Comparison of ENCODE assay signal across 1 cellular context in the genomic region with DNA sequence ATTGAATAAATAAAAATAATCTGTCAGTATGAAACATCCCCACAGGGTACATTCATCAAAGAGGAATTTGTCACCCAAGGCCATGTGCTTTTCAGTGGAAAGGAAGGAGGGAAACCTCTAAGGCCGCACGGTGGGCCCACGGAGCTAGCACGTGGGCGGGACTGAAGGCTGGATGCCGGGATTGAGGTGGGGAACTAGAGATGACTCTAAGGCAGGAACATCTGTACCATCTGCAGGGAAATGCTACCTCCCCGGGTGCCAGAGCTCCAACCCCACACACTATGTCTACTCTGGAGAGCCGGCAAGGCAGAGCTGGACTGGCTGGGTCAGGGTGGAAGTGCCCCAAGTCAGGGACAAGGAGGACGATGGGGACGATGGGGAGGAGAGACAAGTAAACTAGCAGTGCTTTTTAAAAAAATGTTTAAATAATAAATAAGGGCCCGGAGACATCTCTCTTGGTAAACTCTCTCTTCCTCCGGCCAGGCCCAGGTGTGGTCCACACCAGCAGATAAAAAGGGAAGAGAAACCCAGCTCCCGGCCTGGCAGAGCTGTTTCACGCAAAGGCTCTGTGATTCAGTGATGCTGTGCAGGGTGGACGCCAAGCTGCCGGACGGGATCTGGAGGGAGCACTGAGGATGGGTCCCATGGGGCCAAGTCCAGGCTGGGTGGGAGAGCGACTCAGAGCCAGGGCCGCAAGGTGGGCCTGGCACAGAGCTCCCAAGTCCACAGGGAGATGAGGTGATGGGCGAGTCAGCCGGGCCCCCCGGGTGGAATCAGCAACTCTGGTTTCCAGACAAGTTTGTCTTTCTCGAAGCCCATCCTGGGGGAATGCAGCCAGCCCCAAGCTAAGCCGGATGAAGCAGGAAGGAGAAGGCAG.
A peak's percentile ranks its signal among the peaks of the same experiment; 100 is the strongest.
TF ChIP-seq lines count a peak whose summit lies in the region.

No MANE protein-coding gene starts in this region.

TF ChIP-seq in HepG2, 621 proteins besides CTCF, POLR2A, EP300 and RAD21:
- TF ChIP-seq AGO2 (optimal IDR thresholded peaks at IDR 0.05; ENCODE audit: low read depth, low read length), result peak; percentile 26
- TF ChIP-seq RBFOX2 (IDR thresholded peaks at IDR 0.05; ENCODE audit: low read depth, low read length), result 0 out of 2 replicates have a peak, but pooled peaks have one; percentile 38
- no peak for TF ChIP-seq ZNF275 (CRISPR knock-in tag; IDR thresholded peaks at IDR 0.05; ENCODE audit: borderline replicate concordance)
